8 cellular contexts compared by ENCODE assay signal in genomic region chr13:32969516-32969941, GRCh38. TPM values are rescaled to one million over a fixed set of nuclear protein-coding genes. Genes with fewer than 3 reads are reported as not detected.
DNase-seq lines count a peak whose midpoint lies in the region; ATAC-seq and TF ChIP-seq lines count a peak whose summit lies in the region.

No MANE protein-coding gene starts in this region.

- peak overlapping the region; percentile 18 to 54 for H3K4me3 ChIP-seq in stomach smooth muscle (ENCODE audit: low read length in 2 of 2)

- no peaks in the 10 kb centered on the region for H3K36me3 Mint-ChIP-seq in activated naive CD8-positive, alpha-beta T cell treated with anti-CD3 and anti-CD28 coated beads, Interleukin-2, amount 50 U/mL, for 24 hours (ENCODE audit: low read depth)

- H3K27ac Mint-ChIP-seq in activated naive CD8-positive, alpha-beta T cell treated with anti-CD3 and anti-CD28 coated beads, Interleukin-2, amount 50 U/mL, for 24 hours, result no peak overlapping the region

- DNase-seq in fibroblast of the conjunctiva (ENCODE audit: low read depth) (peak; percentile 13), omental fat pad (ENCODE audit: low spot score) (no peak), T-helper 9 cell (no peak), GF-D8 (lab: John Stamatoyannopoulos, UW) (no peak)
- DNase-seq in activated naive CD8-positive, alpha-beta T cell treated with anti-CD3 and anti-CD28 coated beads, Interleukin-2, amount 50 U/mL, for 24 hours, result no peak

- no peaks in the 10 kb centered on the region for H3K9me3 ChIP-seq in stomach smooth muscle (ENCODE audit: control insufficient read depth in 2 of 2, low read length in 2 of 2)

- ATAC-seq in GM19035 (IDR thresholded peaks at IDR 0.05; ENCODE audit: unreplicated experiment) (peak; percentile 92), HG03565 (IDR thresholded peaks at IDR 0.05; ENCODE audit: unreplicated experiment) (peak; percentile 63), omental fat pad (ENCODE audit: low FRiP score) (no peak)
- ATAC-seq in activated naive CD8-positive, alpha-beta T cell treated with anti-CD3 and anti-CD28 coated beads, Interleukin-2, amount 50 U/mL, for 24 hours, result no peak

- H3K9ac ChIP-seq in stomach smooth muscle (ENCODE audit: low read length in 2 of 2), result peak overlapping the region; percentile 44 to 58

- peak overlapping the region; percentile 58 for H3K27ac ChIP-seq in stomach smooth muscle (ENCODE audit: low read length)

- no peak overlapping the region for H3K4me3 Mint-ChIP-seq in activated naive CD8-positive, alpha-beta T cell treated with anti-CD3 and anti-CD28 coated beads, Interleukin-2, amount 50 U/mL, for 24 hours

- no peaks in the 10 kb centered on the region for H3K9me3 Mint-ChIP-seq in activated naive CD8-positive, alpha-beta T cell treated with anti-CD3 and anti-CD28 coated beads, Interleukin-2, amount 50 U/mL, for 24 hours

- H3K27me3 Mint-ChIP-seq in activated naive CD8-positive, alpha-beta T cell treated with anti-CD3 and anti-CD28 coated beads, Interleukin-2, amount 50 U/mL, for 24 hours, result no peaks in the 10 kb centered on the region

- H3K4me1 ChIP-seq in stomach smooth muscle (ENCODE audit: control insufficient read depth, insufficient read depth, low read length), result no peaks in the 10 kb centered on the region

- no peaks in the 10 kb centered on the region for H3K27me3 ChIP-seq in stomach smooth muscle (ENCODE audit: control insufficient read depth in 1 of 2, insufficient read depth in 2 of 2, low read length in 2 of 2)

- H3K4me1 Mint-ChIP-seq in activated naive CD8-positive, alpha-beta T cell treated with anti-CD3 and anti-CD28 coated beads, Interleukin-2, amount 50 U/mL, for 24 hours, result peaks cover 3% of the 10 kb centered on the region

- H3K36me3 ChIP-seq in stomach smooth muscle (ENCODE audit: control insufficient read depth in 2 of 2, insufficient read depth in 2 of 2, low read length in 2 of 2), result no peaks in the 10 kb centered on the region

- no peak for TF ChIP-seq CTCF in omental fat pad (IDR thresholded peaks at IDR 0.05)

RNA-seq across cellular contexts. Expression of gene KL, which starts 46.7 kb away (rescaled TPM):
- total RNA-seq in omental fat pad, result 10 to 100 TPM in 1 of 4 donors, 1 to 10 TPM in 3; 1.9 to 20.3 (median 3.6) TPM

Comparison
In these comparisons a context has a peak if more than half of its experiments do, and no peak if none do; other contexts are left out.
1. ATAC-seq: peak in GM19035 (single experiment) and HG03565 (single experiment); none in omental fat pad (single experiment) and activated naive CD8-positive, alpha-beta T cell treated with anti-CD3 and anti-CD28 coated beads, Interleukin-2, amount 50 U/mL, for 24 hours (single experiment).